Comparison of ENCODE assay signal across 4 cellular contexts in genomic region chr9:97023505-97023904, GRCh38. TPM values are rescaled to one million over a fixed set of nuclear protein-coding genes. Genes with fewer than 3 reads are reported as not detected.
"Had no signal": no experiment of that assay in that cellular context is flagged by ENCODE, and none has a peak within 500 bp of the region (broad histone marks: within the 10 kb centered on the region; RNA-seq: fewer than 3 reads in every experiment).

No MANE protein-coding gene starts in this region.

RNA-seq across cellular contexts. Expression of gene CTSV, which starts 15.4 kb away (rescaled TPM):
- total RNA-seq: posterior vena cava, right atrium auricular region, sciatic nerve, sigmoid colon had no signal
